Comparison of ENCODE assay signal across 21 cellular contexts in the genomic region with DNA sequence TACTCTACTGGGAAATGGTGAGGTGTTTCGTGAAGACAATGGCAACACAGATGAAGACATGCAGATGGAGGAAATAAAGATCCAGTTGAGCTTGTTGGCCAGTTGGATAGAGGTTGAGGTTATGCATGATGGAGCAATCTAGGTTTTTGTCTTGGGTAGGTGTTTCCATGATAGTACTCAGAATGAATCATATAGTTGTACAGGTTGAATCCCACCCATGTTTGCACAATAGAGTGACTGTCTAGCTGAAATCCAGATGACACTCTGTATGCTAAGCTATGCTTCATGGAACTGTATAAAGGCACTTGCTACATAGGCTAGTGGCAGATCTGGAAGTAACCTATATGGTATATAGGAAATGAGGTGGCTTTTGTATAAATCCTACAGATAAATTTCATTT.
DNase-seq lines count a peak whose midpoint lies in the region; ATAC-seq lines count a peak whose summit lies in the region.
"Had no signal": no experiment of that assay in that cellular context is flagged by ENCODE, and none has a peak within 500 bp of the region (broad histone marks: within the 10 kb centered on the region; RNA-seq: fewer than 3 reads in every experiment).

No MANE protein-coding gene starts in this region.

- peak; percentile 94 for ATAC-seq in esophagus mucosa
- ATAC-seq in activated T-cell treated with anti-CD3 and anti-CD28 coated beads, Interleukin-2, amount 50 U/mL, for 72 hours (replicated peaks in 1 of 2), result no peak
- ATAC-seq: Panc1 had no signal

- no peaks in the 10 kb centered on the region for H3K36me3 Mint-ChIP-seq in activated T-cell treated with anti-CD3 and anti-CD28 coated beads, Interleukin-2, amount 50 U/mL, for 72 hours (ENCODE audit: insufficient read depth in 2 of 2)
- H3K36me3 Mint-ChIP-seq: CD14-positive monocyte; CD8-positive, alpha-beta memory T cell had no signal

- no peaks in the 10 kb centered on the region for H3K27me3 Mint-ChIP-seq in activated T-cell treated with anti-CD3 and anti-CD28 coated beads, Interleukin-2, amount 50 U/mL, for 72 hours (ENCODE audit: low read depth)
- H3K27me3 Mint-ChIP-seq: CD8-positive, alpha-beta memory T cell had no signal

- H3K9me3 Mint-ChIP-seq in activated T-cell treated with anti-CD3 and anti-CD28 coated beads, Interleukin-2, amount 50 U/mL, for 72 hours, result peaks cover 7 to 9% of the 10 kb centered on the region in 2 donors

- H3K4me1 Mint-ChIP-seq in activated T-cell treated with anti-CD3 and anti-CD28 coated beads, Interleukin-2, amount 50 U/mL, for 72 hours (ENCODE audit: low read depth), result no peaks in the 10 kb centered on the region
- H3K4me1 Mint-ChIP-seq: B cell; CD14-positive monocyte; CD8-positive, alpha-beta memory T cell had no signal

- H3K27ac Mint-ChIP-seq in activated T-cell treated with anti-CD3 and anti-CD28 coated beads, Interleukin-2, amount 50 U/mL, for 72 hours, result no peak overlapping the region
- H3K27ac Mint-ChIP-seq: B cell; CD8-positive, alpha-beta memory T cell had no signal

- DNase-seq in DMS53 (lab: John Stamatoyannopoulos, UW) (peak; percentile 47), DMS53 treated with DMSO at 0.1 percent for 48 hours (lab: John Stamatoyannopoulos, UW; ENCODE audit: unreplicated experiment) (no peak), RKO (ENCODE audit: low spot score) (peak; percentile 14), amniotic stem cell (lab: John Stamatoyannopoulos, UW) (no peak), NCI-H2196 treated with DMSO at 0.1 percent for 48 hours (lab: John Stamatoyannopoulos, UW; ENCODE audit: unreplicated experiment) (no peak), mucosa of gallbladder (ENCODE audit: low spot score) (no peak)
- no peak for DNase-seq in activated T-cell treated with anti-CD3 and anti-CD28 coated beads, Interleukin-2, amount 50 U/mL, for 72 hours
- DNase-seq: CD8-positive, alpha-beta memory T cell; DMS 273 treated with DMSO at 0.1 percent for 48 hours; DND-41; HCEC 1CT; NCI-H1105 treated with DMSO at 0.1 percent for 48 hours; NCI-H146; NCI-H2029; NCI-H446 treated with DMSO at 0.1 percent for 48 hours; NCI-H526 treated with DMSO at 0.1 percent for 48 hours; SIG-M5 had no signal

- H3K4me3 Mint-ChIP-seq in activated T-cell treated with anti-CD3 and anti-CD28 coated beads, Interleukin-2, amount 50 U/mL, for 72 hours, result no peak overlapping the region
- H3K4me3 Mint-ChIP-seq: B cell; CD14-positive monocyte; CD8-positive, alpha-beta memory T cell had no signal

Comparison
In these comparisons a context has a peak if more than half of its experiments do, and no peak if none do; other contexts are left out.
1. DNase-seq: peak in DMS53 (single experiment) and RKO (single experiment); none in DMS53 treated with DMSO at 0.1 percent for 48 hours (single experiment), amniotic stem cell (single experiment), NCI-H2196 treated with DMSO at 0.1 percent for 48 hours (single experiment), activated T-cell treated with anti-CD3 and anti-CD28 coated beads, Interleukin-2, amount 50 U/mL, for 72 hours (0 of 2) and mucosa of gallbladder (single experiment).